19 cellular contexts compared by ENCODE assay signal in the genomic region with DNA sequence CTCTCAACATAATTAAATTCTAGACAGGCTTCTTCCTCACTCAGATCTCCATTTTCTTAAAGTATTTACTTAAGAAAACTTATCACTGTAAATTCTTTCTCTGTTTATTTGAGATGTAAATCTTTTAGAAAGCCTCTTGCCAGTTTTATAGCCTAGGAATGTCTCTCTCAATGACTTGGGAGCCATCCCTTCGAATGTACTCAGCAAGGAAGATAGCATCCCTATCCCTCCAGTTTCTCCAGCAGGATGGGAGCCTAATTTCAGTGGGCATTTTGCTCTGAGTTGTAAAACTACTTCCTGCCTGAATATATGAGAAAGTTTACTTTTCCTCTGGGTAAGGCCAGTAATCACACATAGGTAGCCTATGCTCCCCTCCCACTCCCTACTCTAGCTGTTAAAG.
"Had no signal": no experiment of that assay in that cellular context is flagged by ENCODE, and none has a peak within 500 bp of the region (broad histone marks: within the 10 kb centered on the region; RNA-seq: fewer than 3 reads in every experiment).

No MANE protein-coding gene starts in this region.

- H3K27me3 Mint-ChIP-seq: naive thymus-derived CD4-positive, alpha-beta T cell; type B pancreatic cell had no signal

- H3K9me3 Mint-ChIP-seq: type B pancreatic cell had no signal

- H3K4me1 Mint-ChIP-seq: naive thymus-derived CD4-positive, alpha-beta T cell; stimulated activated effector memory CD8-positive, alpha-beta T cell treated with anti-CD3 and anti-CD28 coated beads, Interleukin-12 subunit alpha, Interleukin-12 subunit beta, amount 100 ng/mL, for 72 hours had no signal

- H3K27ac Mint-ChIP-seq: naive thymus-derived CD4-positive, alpha-beta T cell; stimulated activated effector memory CD8-positive, alpha-beta T cell treated with anti-CD3 and anti-CD28 coated beads, Interleukin-12 subunit alpha, Interleukin-12 subunit beta, amount 100 ng/mL, for 72 hours; type B pancreatic cell had no signal

- H3K4me1 ChIP-seq: gastrocnemius medialis, heart right ventricle, left lung, lower lobe of right lung, right lobe of liver, suprapubic skin, thyroid gland had no signal

- H3K9me3 ChIP-seq: gastrocnemius medialis, left lung, lower lobe of right lung, ovary, right lobe of liver, suprapubic skin, thyroid gland had no signal

- H3K4me3 ChIP-seq: gastrocnemius medialis, heart right ventricle, left lung, lower lobe of right lung, ovary, right lobe of liver, suprapubic skin, thyroid gland had no signal

- ATAC-seq: esophagus mucosa; gastrocnemius medialis; heart right ventricle; left lung; lower lobe of right lung; naive thymus-derived CD4-positive, alpha-beta T cell; right lobe of liver; stimulated activated effector memory CD8-positive, alpha-beta T cell treated with anti-CD3 and anti-CD28 coated beads, Interleukin-12 subunit alpha, Interleukin-12 subunit beta, amount 100 ng/mL, for 72 hours; stimulated activated naive CD8-positive, alpha-beta T cell treated with anti-CD3 and anti-CD28 coated beads, Interleukin-15, Interleukin-2, amounts not matched to agents 100 U/mL and 50 U/mL, for 24 hours had no signal

- H3K4me3 Mint-ChIP-seq: naive thymus-derived CD4-positive, alpha-beta T cell; stimulated activated effector memory CD8-positive, alpha-beta T cell treated with anti-CD3 and anti-CD28 coated beads, Interleukin-12 subunit alpha, Interleukin-12 subunit beta, amount 100 ng/mL, for 72 hours; type B pancreatic cell had no signal

- H3K27me3 ChIP-seq: gastrocnemius medialis, heart right ventricle, left lung, ovary, right lobe of liver, suprapubic skin, thyroid gland had no signal

- DNase-seq: effector memory CD4-positive, alpha-beta T cell; gastrocnemius medialis; heart right ventricle; hypothalamus; islet precursor cell; left lung; lower lobe of right lung; mesendoderm; naive thymus-derived CD4-positive, alpha-beta T cell; ovary; right lobe of liver; stimulated activated CD4-positive, alpha-beta T cell treated with anti-CD3 and anti-CD28 coated beads, Interleukin-4, amount 100 ng/mL, for 1 hour; stimulated activated CD8-positive, alpha-beta memory T cell treated with anti-CD3 and anti-CD28 coated beads, Interleukin-4, amount 100 ng/mL, for 48 hours; stimulated activated naive CD8-positive, alpha-beta T cell treated with anti-CD3 and anti-CD28 coated beads, Interleukin-15, Interleukin-2, amounts not matched to agents 100 U/mL and 50 U/mL, for 24 hours; thyroid gland had no signal

- H3K36me3 ChIP-seq: gastrocnemius medialis, heart right ventricle, left lung, lower lobe of right lung, ovary, right lobe of liver, suprapubic skin, thyroid gland had no signal

- H3K36me3 Mint-ChIP-seq: naive thymus-derived CD4-positive, alpha-beta T cell; stimulated activated effector memory CD8-positive, alpha-beta T cell treated with anti-CD3 and anti-CD28 coated beads, Interleukin-12 subunit alpha, Interleukin-12 subunit beta, amount 100 ng/mL, for 72 hours; type B pancreatic cell had no signal

- H3K27ac ChIP-seq: gastrocnemius medialis, heart right ventricle, left lung, lower lobe of right lung, ovary, right lobe of liver, suprapubic skin, thyroid gland had no signal
